ENCODE assay signal across 6 cellular contexts in the genomic region with DNA sequence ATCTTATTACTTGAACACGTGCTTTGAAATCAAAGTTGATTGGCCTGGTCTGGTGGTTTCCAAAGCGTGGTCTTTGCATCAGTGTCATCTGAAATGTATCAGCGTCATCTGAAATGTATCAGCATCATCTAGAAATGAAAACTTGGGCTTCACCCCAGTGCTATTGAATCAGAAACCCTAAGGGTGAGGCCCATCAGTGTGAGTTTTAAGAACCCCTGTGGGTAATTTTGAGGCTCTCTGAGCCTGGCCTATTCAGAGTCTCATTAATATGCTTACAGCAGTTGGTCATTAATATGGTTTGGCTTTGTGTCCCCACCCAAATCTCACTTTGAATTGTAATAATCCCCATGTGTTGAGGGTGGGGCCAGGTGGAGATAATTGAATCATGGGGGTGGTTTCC.
"Had no signal": no experiment of that assay in that cellular context is flagged by ENCODE, and none has a peak within 500 bp of the region (broad histone marks: within the 10 kb centered on the region; RNA-seq: fewer than 3 reads in every experiment).

No MANE protein-coding gene starts in this region.

- ATAC-seq: HepG2, K562 had no signal

- DNase-seq: IMR-90, KBM-7, KG1 had no signal

- H3K4me3 Mint-ChIP-seq: IgD-negative memory B cell had no signal

- H3K36me3 Mint-ChIP-seq: IgD-negative memory B cell had no signal

- H3K27ac Mint-ChIP-seq: IgD-negative memory B cell had no signal
